Comparison of ENCODE assay signal across 1 cellular context in genomic region chr13:100751826-100752225, GRCh38.
TF ChIP-seq lines count a peak whose summit lies in the region.

No MANE protein-coding gene starts in this region.

TF ChIP-seq in GM23338, 12 proteins besides CTCF, POLR2A, EP300 and RAD21 (continued from another document):
- TF ChIP-seq ZNF462 (CRISPR knock-in tag; IDR thresholded peaks at IDR 0.05) (no peak), NANOG (IDR thresholded peaks at IDR 0.05; ENCODE audit: borderline replicate concordance) (no peak), JUNB (IDR thresholded peaks at IDR 0.05; ENCODE audit: unreplicated experiment) (no peak), REST (IDR thresholded peaks at IDR 0.05; ENCODE audit: unreplicated experiment) (no peak), CREB1 (CRISPR knock-in tag; IDR thresholded peaks at IDR 0.05; ENCODE audit: low read depth) (no peak), ZNF331 (CRISPR knock-in tag; IDR thresholded peaks at IDR 0.05; ENCODE audit: low read depth) (no peak)
